8 cellular contexts compared by ENCODE assay signal in genomic region chr20:33915726-33916331, GRCh38.
DNase-seq lines count a peak whose midpoint lies in the region; ATAC-seq, FAIRE-seq and TF ChIP-seq lines count a peak whose summit lies in the region.

No MANE protein-coding gene starts in this region.

- H3K27me3 ChIP-seq in WERI-Rb-1 (ENCODE audit: insufficient read depth, low read depth, severe bottlenecking) (no peaks in the 10 kb centered on the region), bronchial epithelial cell (ENCODE audit: control insufficient read depth, insufficient read depth, low read length) (peaks cover 2% of the 10 kb centered on the region), lower lobe of right lung (ENCODE audit: low read depth) (no peaks in the 10 kb centered on the region), MG63 (no peaks in the 10 kb centered on the region)

- peak; percentile 70 for TF ChIP-seq CTCF in WERI-Rb-1 (IDR thresholded peaks at IDR 0.05; ENCODE audit: low read depth, low read length)
- TF ChIP-seq CTCF in bronchial epithelial cell (IDR thresholded peaks at IDR 0.05; ENCODE audit: insufficient read depth, low read length, severe bottlenecking), result peak; percentile 78
- TF ChIP-seq CTCF in lower lobe of right lung (IDR thresholded peaks at IDR 0.05), result peak; percentile 62

- TF ChIP-seq POLR2A in H54 (IDR thresholded peaks at IDR 0.05; ENCODE audit: low read depth, low read length), result no peak

- ATAC-seq in lower lobe of right lung (peak; percentile 53 to 66), GM18520 (IDR thresholded peaks at IDR 0.05; ENCODE audit: unreplicated experiment) (no peak)

- H3K4me1 ChIP-seq in lower lobe of right lung, result peaks cover 13% of the 10 kb centered on the region

- H3K9me3 ChIP-seq in WERI-Rb-1 (ENCODE audit: severe bottlenecking) (no peaks in the 10 kb centered on the region), lower lobe of right lung (no peaks in the 10 kb centered on the region), MG63 (no peaks in the 10 kb centered on the region)

- FAIRE-seq in H54 (lab: Jason Lieb, UNC) (no peak), bronchial epithelial cell (lab: Jason Lieb, UNC) (no peak)

- H3K27ac ChIP-seq in WERI-Rb-1 (no peak overlapping the region), lower lobe of right lung (no peak overlapping the region)

- DNase-seq in 8988T, result peak; percentile 46
- peak; percentile 59 for DNase-seq in H54 (ENCODE audit: insufficient read length, low spot score)
- DNase-seq in WERI-Rb-1, result peak; percentile 24
- DNase-seq in bronchial epithelial cell (ENCODE audit: low read depth), result peak; percentile 10
- peak; percentile 66 for DNase-seq in lower lobe of right lung
- DNase-seq in stimulated activated naive CD4-positive, alpha-beta T cell (lab: John Stamatoyannopoulos, UW), result peak in 5 of 6 experiments; percentile 12 to 48 (median 32)
- DNase-seq in MG63, result no peak

- H3K4me3 ChIP-seq in WERI-Rb-1 (ENCODE audit: low read depth, low read length), result no peak overlapping the region
- no peak overlapping the region for H3K4me3 ChIP-seq in bronchial epithelial cell (ENCODE audit: low read depth, low read length)
- H3K4me3 ChIP-seq in lower lobe of right lung, result no peak overlapping the region
- H3K4me3 ChIP-seq in MG63, result no peak overlapping the region

- H3K36me3 ChIP-seq in WERI-Rb-1 (no peaks in the 10 kb centered on the region), bronchial epithelial cell (ENCODE audit: control insufficient read depth, insufficient read depth, low read length) (no peaks in the 10 kb centered on the region), lower lobe of right lung (no peaks in the 10 kb centered on the region), MG63 (no peaks in the 10 kb centered on the region)

- intact Hi-C loops in lower lobe of right lung (cut with DNase I), result no loop called here
